ENCODE assay signal across 8 cellular contexts in the genomic region with DNA sequence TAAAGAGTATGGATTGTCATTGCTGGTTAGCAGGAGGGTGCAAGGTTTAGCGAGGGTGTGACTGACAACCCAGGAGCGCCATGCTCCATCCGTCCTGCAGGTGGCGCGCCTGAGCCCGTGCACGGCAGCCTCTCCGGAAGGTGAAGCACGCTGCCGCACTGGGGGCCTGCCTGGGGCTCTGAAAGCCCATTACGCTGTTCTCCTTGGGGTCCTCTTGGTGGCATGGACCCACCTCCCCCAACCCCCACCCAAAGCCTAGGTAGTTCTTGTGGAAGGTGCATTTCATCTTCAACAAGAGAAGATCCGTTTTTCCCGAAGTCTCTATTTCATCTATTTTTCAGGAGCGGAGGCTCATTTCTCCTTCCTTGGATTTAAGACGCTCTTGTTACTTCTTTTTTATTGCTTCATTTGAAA.
DNase-seq lines count a peak whose midpoint lies in the region; ATAC-seq and TF ChIP-seq lines count a peak whose summit lies in the region.

No MANE protein-coding gene starts in this region.

- no peak overlapping the region for H3K4me3 Mint-ChIP-seq in naive thymus-derived CD8-positive, alpha-beta T cell

- intact Hi-C loops in stomach (cut with DNase I; ENCODE audit: low total_unique reads), result no loop called here

- ATAC-seq in naive thymus-derived CD8-positive, alpha-beta T cell, result no peak
- ATAC-seq in GM21381 (IDR thresholded peaks at IDR 0.05; ENCODE audit: unreplicated experiment), result no peak

- H3K4me1 ChIP-seq in HEK293 (ENCODE audit: control insufficient read depth, insufficient read depth, low read length) (no peaks in the 10 kb centered on the region), stomach (no peaks in the 10 kb centered on the region)

- H3K9me3 Mint-ChIP-seq in naive thymus-derived CD8-positive, alpha-beta T cell, result peaks cover 0 to 16% (median 9%) of the 10 kb centered on the region in 9 donors

- peaks cover 0 to 13% (median 2%) of the 10 kb centered on the region in 3 donors for H3K36me3 Mint-ChIP-seq in naive thymus-derived CD8-positive, alpha-beta T cell

- no peaks in the 10 kb centered on the region for H3K9me3 ChIP-seq in HEK293 (ENCODE audit: control insufficient read depth, insufficient read depth, low read depth, low read length)
- H3K9me3 ChIP-seq in stomach, result peaks cover 0 to 17% (median 13%) of the 10 kb centered on the region in 4 donors

- H3K27me3 Mint-ChIP-seq in naive thymus-derived CD8-positive, alpha-beta T cell, result peaks cover 29 to 64% (median 53%) of the 10 kb centered on the region in 5 donors

- POLR2A ChIA-PET in HEK293 (lab: Yijun Ruan, JAX), result no interaction called here
- POLR2A ChIA-PET in naive thymus-derived CD8-positive, alpha-beta T cell (lab: Charles Lee), result no interaction called here

- H3K36me3 ChIP-seq in HEK293 (ENCODE audit: control insufficient read depth in 2 of 2, insufficient read depth in 1 of 2, low read length in 2 of 2), result no peaks in the 10 kb centered on the region
- no peaks in the 10 kb centered on the region for H3K36me3 ChIP-seq in stomach

- H3K27me3 ChIP-seq in stomach, result peaks cover 0 to 61% (median 33%) of the 10 kb centered on the region in 3 donors

- peak overlapping the region in 1 of 10 donors; percentile 27 for H3K27ac Mint-ChIP-seq in naive thymus-derived CD8-positive, alpha-beta T cell

- no peak for TF ChIP-seq POLR2A in stomach (IDR thresholded peaks at IDR 0.05)

- H3K27ac ChIP-seq in HEK293 (ENCODE audit: extremely low read depth, low read depth, low read length), result no peak overlapping the region
- H3K27ac ChIP-seq in coronary artery, result no peak overlapping the region
- H3K27ac ChIP-seq in stomach, result no peak overlapping the region

- WGBS in stomach, 5 donors, result 25 to 37% (median 28%) methylated on average over 13 to 15 of the region's 15 CpGs

- TF ChIP-seq CTCF in HEK293 (tag by site-specific recombination; IDR thresholded peaks at IDR 0.05) (peak; percentile 77), coronary artery (IDR thresholded peaks at IDR 0.05) (peak; percentile 57), stomach (IDR thresholded peaks at IDR 0.05) (peak in 5 of 7 experiments; percentile 4 to 68 (median 49))

- DNase-seq in AG08395 (ENCODE audit: low spot score), result peak; percentile 67
- DNase-seq in activated CD4-positive, alpha-beta T cell treated with anti-CD3 and anti-CD28 coated beads for 4 hours, result peak; percentile 16 to 41
- DNase-seq in coronary artery (ENCODE audit: low spot score), result no peak
- DNase-seq in naive thymus-derived CD8-positive, alpha-beta T cell, result peak in 8 of 10 donors; percentile 21 to 50 (median 38)
- peak; percentile 30 for DNase-seq in stomach
- no peak for DNase-seq in NCI-H2171 treated with DMSO at 0.1 percent for 48 hours (lab: John Stamatoyannopoulos, UW)

- H3K4me3 ChIP-seq in HEK293 (ENCODE audit: low read depth, low read length) (no peak overlapping the region), coronary artery (no peak overlapping the region), stomach (no peak overlapping the region)

- TF ChIP-seq EP300 in stomach (IDR thresholded peaks at IDR 0.05), result no peak

- H3K4me1 Mint-ChIP-seq in naive thymus-derived CD8-positive, alpha-beta T cell, result peaks cover 6 to 13% (median 9%) of the 10 kb centered on the region in 4 donors

- CTCF ChIA-PET in HEK293 (lab: Yijun Ruan, JAX), result interaction anchor here (0.6 to 1.4 kb wide), 12 partner anchors 8 to 438 kb away, joined by 3 to 10 read pairs (median 4); no protein-coding TSS in a partner anchor

TF ChIP-seq in HEK293, 187 proteins besides CTCF, POLR2A, EP300 and RAD21:
- TF ChIP-seq KLF16 (tag by site-specific recombination; IDR thresholded peaks at IDR 0.05) (peak; percentile 20; the same call in 1 of the 2 replicates), ZNF624 (tag by site-specific recombination; IDR thresholded peaks at IDR 0.05) (no peak), ZNF335 (tag by site-specific recombination; conservative IDR thresholded peaks at IDR 0.05) (peak; percentile 53), ZNF677 (tag by site-specific recombination; IDR thresholded peaks at IDR 0.05) (peak; percentile 96), ZNF266 (tag by site-specific recombination; IDR thresholded peaks at IDR 0.05; ENCODE audit: low read depth) (no peak), ZNF645 (tag by site-specific recombination; IDR thresholded peaks at IDR 0.05) (no peak), PRDM2 (tag by site-specific recombination; IDR thresholded peaks at IDR 0.05; ENCODE audit: borderline replicate concordance) (no peak), ZNF239 (tag by site-specific recombination; IDR thresholded peaks at IDR 0.05) (no peak), ZNF654 (tag by site-specific recombination; IDR thresholded peaks at IDR 0.05; ENCODE audit: low read depth) (0 out of 2 replicates have a peak, but pooled peaks have one; percentile 9)
- TF ChIP-seq, protein P1, sequence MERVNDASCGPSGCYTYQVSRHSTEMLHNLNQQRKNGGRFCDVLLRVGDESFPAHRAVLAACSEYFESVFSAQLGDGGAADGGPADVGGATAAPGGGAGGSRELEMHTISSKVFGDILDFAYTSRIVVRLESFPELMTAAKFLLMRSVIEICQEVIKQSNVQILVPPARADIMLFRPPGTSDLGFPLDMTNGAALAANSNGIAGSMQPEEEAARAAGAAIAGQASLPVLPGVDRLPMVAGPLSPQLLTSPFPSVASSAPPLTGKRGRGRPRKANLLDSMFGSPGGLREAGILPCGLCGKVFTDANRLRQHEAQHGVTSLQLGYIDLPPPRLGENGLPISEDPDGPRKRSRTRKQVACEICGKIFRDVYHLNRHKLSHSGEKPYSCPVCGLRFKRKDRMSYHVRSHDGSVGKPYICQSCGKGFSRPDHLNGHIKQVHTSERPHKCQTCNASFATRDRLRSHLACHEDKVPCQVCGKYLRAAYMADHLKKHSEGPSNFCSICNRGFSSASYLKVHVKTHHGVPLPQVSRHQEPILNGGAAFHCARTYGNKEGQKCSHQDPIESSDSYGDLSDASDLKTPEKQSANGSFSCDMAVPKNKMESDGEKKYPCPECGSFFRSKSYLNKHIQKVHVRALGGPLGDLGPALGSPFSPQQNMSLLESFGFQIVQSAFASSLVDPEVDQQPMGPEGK (tag by site-specific recombination; IDR thresholded peaks at IDR 0.05), result peak; percentile 58

Comparison
In these comparisons a context has a peak if more than half of its experiments do, and no peak if none do; other contexts are left out.
1. DNase-seq: peak in AG08395 (single experiment), activated CD4-positive, alpha-beta T cell treated with anti-CD3 and anti-CD28 coated beads for 4 hours (2 of 2), naive thymus-derived CD8-positive, alpha-beta T cell (8 of 10) and stomach (single experiment); none in coronary artery (single experiment) and NCI-H2171 treated with DMSO at 0.1 percent for 48 hours (single experiment).
2. Peak in every context shown above with its lines, with median percentiles within 50 percentile points of each other: CTCF ChIP-seq.